16 cellular contexts compared by ENCODE assay signal in genomic region chrX:115367956-115368355, GRCh38.
DNase-seq lines count a peak whose midpoint lies in the region; ATAC-seq, FAIRE-seq and TF ChIP-seq lines count a peak whose summit lies in the region.
"Had no signal": no experiment of that assay in that cellular context is flagged by ENCODE, and none has a peak within 500 bp of the region (broad histone marks: within the 10 kb centered on the region; RNA-seq: fewer than 3 reads in every experiment).

No MANE protein-coding gene starts in this region.

- H3K9me2 ChIP-seq in PC-3 (replicated peaks; ENCODE audit: low read length): no peaks in the 10 kb centered on the region
- no peaks in the 10 kb centered on the region for H3K9me2 ChIP-seq in Karpas-422 (replicated peaks; ENCODE audit: insufficient read depth, low read length)

- no peaks in the 10 kb centered on the region for H3K27me3 ChIP-seq in PC-3 (ENCODE audit: low read length)
- no peaks in the 10 kb centered on the region for H3K27me3 ChIP-seq in trophoblast cell (ENCODE audit: insufficient read depth, low read length)
- no peaks in the 10 kb centered on the region for H3K27me3 ChIP-seq in Karpas-422 (ENCODE audit: low read length)

- H3K9me3 Mint-ChIP-seq in chondrocyte (ENCODE audit: low read depth): peaks cover 2% of the 10 kb centered on the region

- no peak overlapping the region for H2AK5ac ChIP-seq in trophoblast cell (ENCODE audit: low read length)

- no peaks in the 10 kb centered on the region for H4K20me1 ChIP-seq in PC-3 (ENCODE audit: low read length)
- H4K20me1 ChIP-seq in Karpas-422 (ENCODE audit: insufficient read depth, low read depth, low read length): no peaks in the 10 kb centered on the region

- DNase-seq in PC-3 (peak; percentile 69), chondrocyte (ENCODE audit: low spot score) (no peak), lung microvascular endothelial cell (ENCODE audit: low read depth in 2 of 2) (peak; percentile 63 to 75), urothelium cell line (ENCODE audit: low spot score) (peak; percentile 3), trophoblast cell (no peak), Karpas-422 (no peak)
- DNase-seq: activated naive CD4-positive, alpha-beta T cell; CD4-positive, CD25-positive, alpha-beta regulatory T cell; erythroblast; GF-D8; MM.1S; stimulated activated CD4-positive, alpha-beta T cell treated with anti-CD3 and anti-CD28 coated beads, Interleukin-4, amount 100 ng/mL, for 24 hours; stimulated activated naive B cell treated with anti-CD40 and anti-IgM and Interleukin-4, amounts not matched to agents 10 μg/mL and 1 μg/mL and 100 μg/mL, for 72 hours had no signal

- no peak overlapping the region for H2BK120ac ChIP-seq in trophoblast cell (ENCODE audit: insufficient read depth, low read length, poor library complexity)

- H3K4me2 ChIP-seq in PC-3 (ENCODE audit: low read length) (no peak overlapping the region), trophoblast cell (ENCODE audit: low read length) (no peak overlapping the region), Karpas-422 (ENCODE audit: low read depth, low read length, poor library complexity, severe bottlenecking) (no peak overlapping the region)

- peak overlapping the region; percentile 14 for H3K4me3 Mint-ChIP-seq in chondrocyte (ENCODE audit: unreplicated experiment)
- H3K4me3 Mint-ChIP-seq: CD4-positive, CD25-positive, alpha-beta regulatory T cell; central memory CD8-positive, alpha-beta T cell; stimulated activated naive B cell treated with anti-CD40 and anti-IgM and Interleukin-4, amounts not matched to agents 10 μg/mL and 1 μg/mL and 100 μg/mL, for 72 hours had no signal

- POLR2A ChIA-PET in PC-3 (lab: Charles Lee; ENCODE audit: unreplicated experiment): no interaction called here

- no peak overlapping the region for H3K14ac ChIP-seq in trophoblast cell (ENCODE audit: low read length)

- no peak for TF ChIP-seq CTCF in PC-3 (conservative IDR thresholded peaks at IDR 0.05; ENCODE audit: low read depth, low read length)
- peak; percentile 44 for TF ChIP-seq CTCF in chondrocyte (IDR thresholded peaks at IDR 0.05)

- no peaks in the 10 kb centered on the region for H3K27me3 Mint-ChIP-seq in chondrocyte (ENCODE audit: low read depth)
- H3K27me3 Mint-ChIP-seq: CD4-positive, CD25-positive, alpha-beta regulatory T cell; central memory CD8-positive, alpha-beta T cell had no signal

- no peak overlapping the region for H2BK5ac ChIP-seq in trophoblast cell (ENCODE audit: low read depth, low read length, poor library complexity)

- H3K23ac ChIP-seq in trophoblast cell (ENCODE audit: low read length): no peak overlapping the region

- H2AFZ ChIP-seq in PC-3 (ENCODE audit: low read length) (no peak overlapping the region), trophoblast cell (ENCODE audit: insufficient read depth, low read length, poor library complexity) (no peak overlapping the region), Karpas-422 (ENCODE audit: low read length) (no peak overlapping the region)

- CTCF ChIA-PET in PC-3 (lab: Charles Lee): no interaction called here

- H4K12ac ChIP-seq in trophoblast cell (ENCODE audit: low read depth, low read length): no peak overlapping the region

- peaks cover 20% of the 10 kb centered on the region for H3K4me1 ChIP-seq in PC-3 (ENCODE audit: insufficient read depth, low read length)
- H3K4me1 ChIP-seq in trophoblast cell (ENCODE audit: control insufficient read depth in 1 of 2, insufficient read depth in 2 of 2, low read length in 2 of 2): peaks cover 4 to 5% of the 10 kb centered on the region in 2 experiments
- no peaks in the 10 kb centered on the region for H3K4me1 ChIP-seq in Karpas-422 (ENCODE audit: low read length)

- H3K36me3 Mint-ChIP-seq in chondrocyte (ENCODE audit: low read depth): no peaks in the 10 kb centered on the region
- H3K36me3 Mint-ChIP-seq: CD4-positive, CD25-positive, alpha-beta regulatory T cell; stimulated activated naive B cell treated with anti-CD40 and anti-IgM and Interleukin-4, amounts not matched to agents 10 μg/mL and 1 μg/mL and 100 μg/mL, for 72 hours had no signal

- WGBS in trophoblast cell (ENCODE audit: extremely low coverage, insufficient coverage, insufficient read length): no CpG with 5 or more reads among the region's 3 CpGs

- no TSS peak for BruUV-seq in PC-3 (replicated peaks; lab: Mats Ljungman, UMichigan)

- H3F3A ChIP-seq in PC-3 (ENCODE audit: low read length, unreplicated experiment): no peaks in the 10 kb centered on the region

- peaks cover 2% of the 10 kb centered on the region for H3K79me1 ChIP-seq in trophoblast cell (ENCODE audit: low read length)

- H3K9me3 ChIP-seq in PC-3 (ENCODE audit: low read length): no peaks in the 10 kb centered on the region
- H3K9me3 ChIP-seq in trophoblast cell (ENCODE audit: insufficient read depth, low read depth, low read length): no peaks in the 10 kb centered on the region
- H3K9me3 ChIP-seq in Karpas-422 (ENCODE audit: low read length): no peaks in the 10 kb centered on the region

- H3K18ac ChIP-seq in trophoblast cell (ENCODE audit: low read length): no peak overlapping the region

- H2BK12ac ChIP-seq in trophoblast cell (ENCODE audit: low read length): no peak overlapping the region

- ATAC-seq in PC-3 (peak; percentile 31; the same call in 1 of the 2 replicates), HG03039 (IDR thresholded peaks at IDR 0.05; ENCODE audit: unreplicated experiment) (no peak)
- ATAC-seq: stimulated activated naive B cell treated with anti-CD40 and anti-IgM and Interleukin-4, amounts not matched to agents 10 μg/mL and 1 μg/mL and 100 μg/mL, for 72 hours had no signal

- H3K36me3 ChIP-seq in PC-3 (ENCODE audit: low read depth, low read length): no peaks in the 10 kb centered on the region
- no peaks in the 10 kb centered on the region for H3K36me3 ChIP-seq in trophoblast cell (ENCODE audit: control insufficient read depth in 1 of 2, insufficient read depth in 2 of 2, low read length in 2 of 2)
- H3K36me3 ChIP-seq in Karpas-422 (ENCODE audit: insufficient read depth, low read length): no peaks in the 10 kb centered on the region

- FAIRE-seq in urothelium cell line (lab: Jason Lieb, UNC): no peak
- FAIRE-seq: H1 had no signal

- H3K27ac Mint-ChIP-seq in chondrocyte (ENCODE audit: unreplicated experiment): peak overlapping the region; percentile 96
- H3K27ac Mint-ChIP-seq: CD4-positive, CD25-positive, alpha-beta regulatory T cell; stimulated activated naive B cell treated with anti-CD40 and anti-IgM and Interleukin-4, amounts not matched to agents 10 μg/mL and 1 μg/mL and 100 μg/mL, for 72 hours had no signal

- no peak overlapping the region for H3K4ac ChIP-seq in trophoblast cell (ENCODE audit: low read depth, low read length)

- H3K27ac ChIP-seq in PC-3 (ENCODE audit: low read length) (no peak overlapping the region), trophoblast cell (ENCODE audit: low read depth, low read length) (no peak overlapping the region), Karpas-422 (ENCODE audit: low read length) (no peak overlapping the region)

- H3K9ac ChIP-seq in PC-3 (ENCODE audit: low read length) (no peak overlapping the region), trophoblast cell (ENCODE audit: low read length) (no peak overlapping the region), Karpas-422 (ENCODE audit: low read length) (no peak overlapping the region)

- H3K79me2 ChIP-seq in PC-3 (ENCODE audit: low read length): no peaks in the 10 kb centered on the region
- no peaks in the 10 kb centered on the region for H3K79me2 ChIP-seq in trophoblast cell (ENCODE audit: control insufficient read depth, insufficient read depth, low read length, poor library complexity)
- H3K79me2 ChIP-seq in Karpas-422 (ENCODE audit: low read length): no peaks in the 10 kb centered on the region

- no peak overlapping the region for H4K91ac ChIP-seq in trophoblast cell (ENCODE audit: low read depth, low read length)

- no peak overlapping the region for H4K8ac ChIP-seq in trophoblast cell (ENCODE audit: low read depth, low read length)

- intact Hi-C loops in PC-3 (cut with micrococcal nuclease): no loop called here

- H3K4me1 Mint-ChIP-seq in chondrocyte (ENCODE audit: low read depth): peaks cover 88% of the 10 kb centered on the region
- H3K4me1 Mint-ChIP-seq: CD4-positive, CD25-positive, alpha-beta regulatory T cell; central memory CD8-positive, alpha-beta T cell; stimulated activated naive B cell treated with anti-CD40 and anti-IgM and Interleukin-4, amounts not matched to agents 10 μg/mL and 1 μg/mL and 100 μg/mL, for 72 hours had no signal

- no peak overlapping the region for H3K4me3 ChIP-seq in PC-3 (ENCODE audit: low read length)
- no peak overlapping the region for H3K4me3 ChIP-seq in trophoblast cell (ENCODE audit: low read depth, low read length)
- H3K4me3 ChIP-seq in Karpas-422 (ENCODE audit: low read length): no peak overlapping the region

Comparison
In these comparisons a context has a peak if more than half of its experiments do, and no peak if none do; other contexts are left out.
1. DNase-seq: peak in PC-3 (single experiment), lung microvascular endothelial cell (2 of 2) and urothelium cell line (single experiment); none in chondrocyte (single experiment), trophoblast cell (0 of 2) and Karpas-422 (single experiment).